ENCODE assay signal across 14 cellular contexts in genomic region chr16:30998852-30999761, GRCh38. TPM values are rescaled to one million over a fixed set of nuclear protein-coding genes. Genes with fewer than 3 reads are reported as not detected.
DNase-seq lines count a peak whose midpoint lies in the region; ATAC-seq and TF ChIP-seq lines count a peak whose summit lies in the region.
"Had no signal": no experiment of that assay in that cellular context is flagged by ENCODE, and none has a peak within 500 bp of the region (broad histone marks: within the 10 kb centered on the region; RNA-seq: fewer than 3 reads in every experiment).

No MANE protein-coding gene starts in this region.

- H3K27me3 ChIP-seq in GM23338 (ENCODE audit: insufficient read depth) (no peaks in the 10 kb centered on the region), Panc1 (ENCODE audit: control insufficient read depth, insufficient read depth, low read length) (no peaks in the 10 kb centered on the region), fibroblast of lung (ENCODE audit: control insufficient read depth, insufficient read depth, low read length) (no peaks in the 10 kb centered on the region), skeletal muscle satellite cell (ENCODE audit: control insufficient read depth, insufficient read depth, low read length) (no peaks in the 10 kb centered on the region)
- H3K27me3 ChIP-seq: BLaER1 treated with 17β-estradiol and CSF1 and Interleukin-3, amounts not matched to agents 10 nM and 100 nM had no signal

- H3K9me2 ChIP-seq in GM23338 (ENCODE audit: insufficient read depth): no peaks in the 10 kb centered on the region

- H3K9ac ChIP-seq in fibroblast of lung (ENCODE audit: insufficient read depth, low read length): no peak overlapping the region
- H3K9ac ChIP-seq in skeletal muscle satellite cell (ENCODE audit: low read depth, low read length): peak overlapping the region; percentile 85
- H3K9ac ChIP-seq: BLaER1 treated with 17β-estradiol and CSF1 and Interleukin-3, amounts not matched to agents 10 nM and 100 nM had no signal

- H3K4me1 ChIP-seq in GM23338 (ENCODE audit: insufficient read depth) (peaks cover 22% of the 10 kb centered on the region), Panc1 (ENCODE audit: control insufficient read depth, insufficient read depth, low read length) (peaks cover 28% of the 10 kb centered on the region), fibroblast of lung (ENCODE audit: control insufficient read depth, extremely low read depth, insufficient read depth, low read length) (peaks cover 21% of the 10 kb centered on the region), skeletal muscle satellite cell (ENCODE audit: control insufficient read depth, insufficient read depth, low read length) (peaks cover 32% of the 10 kb centered on the region)

- H3K36me3 ChIP-seq in GM23338 (ENCODE audit: insufficient read depth): no peaks in the 10 kb centered on the region
- no peaks in the 10 kb centered on the region for H3K36me3 ChIP-seq in Panc1 (ENCODE audit: control insufficient read depth, insufficient read depth, low read length)
- H3K36me3 ChIP-seq in fibroblast of lung (ENCODE audit: control insufficient read depth, insufficient read depth, low read length): no peaks in the 10 kb centered on the region
- H3K36me3 ChIP-seq in skeletal muscle satellite cell (ENCODE audit: insufficient read depth, low read length): no peaks in the 10 kb centered on the region
- H3K36me3 ChIP-seq: BLaER1 treated with 17β-estradiol and CSF1 and Interleukin-3, amounts not matched to agents 10 nM and 100 nM had no signal

- intact Hi-C loops in Panc1 (cut with micrococcal nuclease; ENCODE audit: unreplicated experiment): loop anchor here (1.0 to 10.0 kb wide), 2 partner anchors 28 to 446 kb away; partner anchors contain the start of gene ZNF843

- H2AFZ ChIP-seq in GM23338 (no peak overlapping the region), fibroblast of lung (ENCODE audit: low read length) (no peak overlapping the region)

- no TSS peak for BruUV-seq in Panc1 (replicated peaks; lab: Mats Ljungman, UMichigan)

- H4K20me1 ChIP-seq in GM23338 (replicated peaks; ENCODE audit: insufficient read depth) (no peaks in the 10 kb centered on the region), fibroblast of lung (ENCODE audit: control insufficient read depth, extremely low read depth, insufficient read depth, low read length) (no peaks in the 10 kb centered on the region)

- H3K9me3 Mint-ChIP-seq in GM23338: no peaks in the 10 kb centered on the region
- H3K9me3 Mint-ChIP-seq: activated naive CD4-positive, alpha-beta T cell treated with anti-CD3 and anti-CD28 coated beads, Interleukin-2, amount 50 U/mL, for 72 hours; stimulated activated naive B cell treated with anti-CD40 and anti-IgM and Interleukin-4, amounts not matched to agents 10 μg/mL and 1 μg/mL and 100 μg/mL, for 72 hours had no signal

- H3K4me3 ChIP-seq in GM23338 (no peak overlapping the region), Panc1 (ENCODE audit: low read depth in 2 of 2, low read length in 2 of 2) (no peak overlapping the region), fibroblast of lung (replicated peaks in 1 of 4; ENCODE audit: control extremely low read depth in 1 of 4, insufficient read depth in 1 of 4, low read depth in 3 of 4, low read length in 4 of 4) (no peak overlapping the region), skeletal muscle satellite cell (ENCODE audit: low read length) (no peak overlapping the region)
- H3K4me3 ChIP-seq: BLaER1 treated with 17β-estradiol and CSF1 and Interleukin-3, amounts not matched to agents 10 nM and 100 nM; GM12878 had no signal

- H3K27me3 Mint-ChIP-seq in GM23338 (ENCODE audit: insufficient read depth, low read depth, poor library complexity): peaks cover 18% of the 10 kb centered on the region

- H3K4me2 ChIP-seq in GM23338: peak overlapping the region; percentile 94; the same call in 1 of the 2 replicates
- H3K4me2 ChIP-seq in fibroblast of lung (ENCODE audit: extremely low read depth, insufficient read depth, low read length): no peak overlapping the region
- peak overlapping the region; percentile 94 for H3K4me2 ChIP-seq in skeletal muscle satellite cell (ENCODE audit: low read length)
- H3K4me2 ChIP-seq: BLaER1 treated with 17β-estradiol and CSF1 and Interleukin-3, amounts not matched to agents 10 nM and 100 nM had no signal

- H3K4me3 Mint-ChIP-seq in GM23338: no peak overlapping the region

- in situ Hi-C loops in Panc1 (cut with HindIII; ENCODE audit: low pct_unique_long_range_greater_than_20kb, low sequenced_read_pairs): no loop called here

- H3K36me3 Mint-ChIP-seq in GM23338 (ENCODE audit: low read depth): no peaks in the 10 kb centered on the region
- H3K36me3 Mint-ChIP-seq: activated naive CD4-positive, alpha-beta T cell treated with anti-CD3 and anti-CD28 coated beads, Interleukin-2, amount 50 U/mL, for 72 hours; stimulated activated naive B cell treated with anti-CD40 and anti-IgM and Interleukin-4, amounts not matched to agents 10 μg/mL and 1 μg/mL and 100 μg/mL, for 72 hours had no signal

- TF ChIP-seq CTCF in GM23338 (conservative IDR thresholded peaks at IDR 0.05; ENCODE audit: low read depth in 2 of 2) (no peak), Panc1 (IDR thresholded peaks at IDR 0.05) (no peak), fibroblast of lung (conservative IDR thresholded peaks at IDR 0.05 in 1 of 2, IDR thresholded peaks at IDR 0.05 in 1 of 2; ENCODE audit: low read depth in 1 of 2, low read length in 2 of 2) (no peak)

- peaks cover 5% of the 10 kb centered on the region; the same call in 1 of the 2 replicates for H3K79me2 ChIP-seq in GM23338 (replicated peaks; ENCODE audit: insufficient read depth)
- no peaks in the 10 kb centered on the region for H3K79me2 ChIP-seq in fibroblast of lung (ENCODE audit: control insufficient read depth, insufficient read depth, low read length)

- POLR2A ChIA-PET in Panc1 (lab: Charles Lee): no interaction called here

- H3F3A ChIP-seq in GM23338 (replicated peaks; ENCODE audit: low read depth): peaks cover 9% of the 10 kb centered on the region; the same call in 1 of the 2 replicates

- no peaks in the 10 kb centered on the region for H3K9me3 ChIP-seq in Panc1 (ENCODE audit: control insufficient read depth, insufficient read depth, low read depth, low read length)
- H3K9me3 ChIP-seq in fibroblast of lung (ENCODE audit: control insufficient read depth, insufficient read depth, low read depth, low read length): no peaks in the 10 kb centered on the region
- H3K9me3 ChIP-seq in skeletal muscle satellite cell (replicated peaks; ENCODE audit: low read length): no peaks in the 10 kb centered on the region
- H3K9me3 ChIP-seq: BLaER1 treated with 17β-estradiol and CSF1 and Interleukin-3, amounts not matched to agents 10 nM and 100 nM had no signal

- no peak overlapping the region for H3K27ac Mint-ChIP-seq in GM23338
- H3K27ac Mint-ChIP-seq: activated naive CD4-positive, alpha-beta T cell treated with anti-CD3 and anti-CD28 coated beads, Interleukin-2, amount 50 U/mL, for 72 hours; stimulated activated naive B cell treated with anti-CD40 and anti-IgM and Interleukin-4, amounts not matched to agents 10 μg/mL and 1 μg/mL and 100 μg/mL, for 72 hours had no signal

- DNase-seq in GM23338 (ENCODE audit: low spot score): no peak
- no peak for DNase-seq in Panc1 (ENCODE audit: low read depth, low spot score)
- peak in 1 of 2 donors; percentile 64 for DNase-seq in fibroblast of lung (ENCODE audit: low read depth in 2 of 2)
- DNase-seq in cortex of kidney (lab: John Stamatoyannopoulos, UW): no peak
- DNase-seq in iPS-NIHi11 (ENCODE audit: low spot score): no peak
- DNase-seq in dedifferentiated amniotic fluid mesenchymal stem cell (ENCODE audit: extremely low spot score): no peak
- DNase-seq: NCI-H2029 treated with DMSO at 0.1 percent for 48 hours; NK-92 treated with Interleukin-12 subunit alpha and Interleukin-12 subunit beta, amount 100 ng/mL, for 24 hours; stimulated activated naive B cell treated with anti-CD40 and anti-IgM and Interleukin-4, amounts not matched to agents 10 μg/mL and 1 μg/mL and 100 μg/mL, for 72 hours had no signal

- no peak for ATAC-seq in GM23338
- ATAC-seq in Panc1: no peak
- no peak for ATAC-seq in HG03442 (IDR thresholded peaks at IDR 0.05; ENCODE audit: unreplicated experiment)
- ATAC-seq: activated naive CD4-positive, alpha-beta T cell treated with anti-CD3 and anti-CD28 coated beads, Interleukin-2, amount 50 U/mL, for 72 hours; GM12878; stimulated activated naive B cell treated with anti-CD40 and anti-IgM and Interleukin-4, amounts not matched to agents 10 μg/mL and 1 μg/mL and 100 μg/mL, for 72 hours had no signal

- CTCF ChIA-PET in Panc1 (lab: Charles Lee): interaction anchor here (0.6 to 1.3 kb wide), 2 partner anchors 14 to 15 kb away, joined by 3 to 8 read pairs; no protein-coding TSS in a partner anchor

- H3K27ac ChIP-seq in GM23338 (ENCODE audit: low read depth) (no peak overlapping the region), Panc1 (ENCODE audit: low read length) (peak overlapping the region; percentile 77), fibroblast of lung (ENCODE audit: insufficient read depth, low read length) (peak overlapping the region; percentile 95)

- H3K4me1 Mint-ChIP-seq in GM23338: peaks cover 19% of the 10 kb centered on the region

RNA-seq across cellular contexts. Expression of gene STX1B, which starts 11.3 kb away (rescaled TPM):
- total RNA-seq in GM23338 (2014; rRNA removed; shearing (Covaris generic)): 7.2 and 9.5 TPM in 2 replicates
- polyA plus RNA-seq in GM23338 (2016; fragmentation: Nextera tagmentation; extraction: Ambion mirVana) (1.7 and 2.5 TPM in 2 replicates), fibroblast of lung (1.3 and 4.2 TPM in 2 replicates)
- total RNA-seq in Panc1 (2021; ENCODE audit: unreplicated experiment) (3.7 TPM), fibroblast of lung (1.3 and 2.1 TPM in 2 replicates)
- polyA plus RNA-seq in Panc1 (2012; ENCODE audit: insufficient read length): 1.8 TPM
- polyA plus RNA-seq in fibroblast of lung (2012): 1.4 and 4.5 TPM in 2 replicates
- 8.1 and 15.3 TPM in 2 replicates for polyA minus RNA-seq in fibroblast of lung (ENCODE audit: low replicate concordance)
- 0.51 and 1.1 TPM in 2 replicates for total RNA-seq in skeletal muscle satellite cell (2012; rRNA removed)

RNA-seq across cellular contexts. Expression of gene HSD3B7, which starts 14.1 kb away (rescaled TPM):
- total RNA-seq in GM23338 (2014; rRNA removed; shearing (Covaris generic)): 6.4 and 12.2 TPM in 2 replicates
- 4.3 TPM in 2 replicates for polyA plus RNA-seq in GM23338 (2016; fragmentation: Nextera tagmentation; extraction: Ambion mirVana)
- 5.4 TPM for total RNA-seq in Panc1 (2021; ENCODE audit: unreplicated experiment)
- polyA plus RNA-seq in Panc1 (2012; ENCODE audit: insufficient read length): 8.5 TPM
- 32.9 and 47.9 TPM in 2 replicates for total RNA-seq in fibroblast of lung
- polyA plus RNA-seq in fibroblast of lung: 13.2 and 15.9 TPM in 2 replicates
- polyA plus RNA-seq in fibroblast of lung (2012): 15.9 and 22.1 TPM in 2 replicates
- polyA minus RNA-seq in fibroblast of lung (ENCODE audit: low replicate concordance): 54.4 and 72.1 TPM in 2 replicates
- 67.4 and 120 TPM in 2 replicates for total RNA-seq in skeletal muscle satellite cell (2012; rRNA removed)

RNA-seq across cellular contexts. Expression of gene STX4, which starts 34.3 kb away (rescaled TPM):
- total RNA-seq in GM23338 (2014; rRNA removed; shearing (Covaris generic)): 13.0 TPM in 2 replicates
- polyA plus RNA-seq in GM23338 (2016; fragmentation: Nextera tagmentation; extraction: Ambion mirVana) (39.3 and 40.8 TPM in 2 replicates), fibroblast of lung (42.8 and 53.9 TPM in 2 replicates)
- total RNA-seq in Panc1 (2021; ENCODE audit: unreplicated experiment) (65.2 TPM), fibroblast of lung (28.0 and 37.5 TPM in 2 replicates)
- polyA plus RNA-seq in Panc1 (2012; ENCODE audit: insufficient read length): 109 TPM
- polyA plus RNA-seq in fibroblast of lung (2012): 55.8 and 78.3 TPM in 2 replicates
- polyA minus RNA-seq in fibroblast of lung (ENCODE audit: low replicate concordance): 104 and 156 TPM in 2 replicates
- 12.9 and 19.5 TPM in 2 replicates for total RNA-seq in skeletal muscle satellite cell (2012; rRNA removed)

RNA-seq across cellular contexts. Expression of gene SETD1A, which starts 41.6 kb away (rescaled TPM):
- 14.5 and 21.9 TPM in 2 replicates for total RNA-seq in GM23338 (2014; rRNA removed; shearing (Covaris generic))
- polyA plus RNA-seq in GM23338 (2016; fragmentation: Nextera tagmentation; extraction: Ambion mirVana): 10.8 and 10.9 TPM in 2 replicates
- 38.7 TPM for total RNA-seq in Panc1 (2021; ENCODE audit: unreplicated experiment)
- 41.5 TPM for polyA plus RNA-seq in Panc1 (2012; ENCODE audit: insufficient read length)
- total RNA-seq in fibroblast of lung: 1.5 and 3.5 TPM in 2 replicates
- polyA plus RNA-seq in fibroblast of lung: 1.4 and 2.3 TPM in 2 replicates
- polyA plus RNA-seq in fibroblast of lung (2012): 9.6 and 10.0 TPM in 2 replicates
- 7.0 and 16.1 TPM in 2 replicates for polyA minus RNA-seq in fibroblast of lung (ENCODE audit: low replicate concordance)
- 2.0 and 3.1 TPM in 2 replicates for total RNA-seq in skeletal muscle satellite cell (2012; rRNA removed)

RNA-seq across cellular contexts. Expression of gene ORAI3, which starts 50.2 kb away (rescaled TPM):
- 14.9 and 15.9 TPM in 2 replicates for total RNA-seq in GM23338 (2014; rRNA removed; shearing (Covaris generic))
- polyA plus RNA-seq in GM23338 (2016; fragmentation: Nextera tagmentation; extraction: Ambion mirVana) (6.9 and 9.8 TPM in 2 replicates), fibroblast of lung (24.6 and 41.1 TPM in 2 replicates)
- total RNA-seq in Panc1 (2021; ENCODE audit: unreplicated experiment) (26.9 TPM), fibroblast of lung (44.2 and 74.1 TPM in 2 replicates)
- polyA plus RNA-seq in Panc1 (2012; ENCODE audit: insufficient read length): 31.0 TPM
- 19.0 and 29.7 TPM in 2 replicates for polyA plus RNA-seq in fibroblast of lung (2012)
- polyA minus RNA-seq in fibroblast of lung (ENCODE audit: low replicate concordance): 35.2 and 72.6 TPM in 2 replicates
- 21.4 and 28.1 TPM in 2 replicates for total RNA-seq in skeletal muscle satellite cell (2012; rRNA removed)
